Comparison of ENCODE assay signal across 12 cellular contexts in genomic region chr11:62615521-62615920, GRCh38.
"Had no signal": no experiment of that assay in that cellular context is flagged by ENCODE, and none has a peak within 500 bp of the region (broad histone marks: within the 10 kb centered on the region; RNA-seq: fewer than 3 reads in every experiment).

No MANE protein-coding gene starts in this region.

- H3K27me3 ChIP-seq: neutrophil, tibial artery, uterus had no signal

- H3K36me3 Mint-ChIP-seq: naive B cell had no signal

- H3K27ac ChIP-seq: parathyroid adenoma, uterus had no signal

- H3K27ac Mint-ChIP-seq: activated B cell treated with CpG ODN at 0.5 μM for 24 hours had no signal

- H3K4me3 ChIP-seq: tibial artery, uterus had no signal

- H3K4me3 Mint-ChIP-seq: activated B cell treated with CpG ODN at 0.5 μM for 24 hours; activated CD4-positive, alpha-beta T cell treated with anti-CD3 and anti-CD28 coated beads, Interleukin-2, amount 10 ng/mL, durations not matched to agents 24 days and 14 days; activated naive CD4-positive, alpha-beta T cell treated with anti-CD3 and anti-CD28 coated beads, Interleukin-2, amount 10 ng/mL, durations not matched to agents 7 days and 5 days; stimulated activated memory B cell treated with anti-CD40 and anti-IgM and Interleukin-4, amounts not matched to agents 10 μg/mL and 1 μg/mL and 100 μg/mL, for 72 hours; T-helper 2 cell treated with Interferon-gamma antibody and Interleukin-4, amounts not matched to agents 5 μg/mL and 100 μg/mL, for 36 hours had no signal

- H3K9ac ChIP-seq: parathyroid adenoma had no signal

- H3K79me2 ChIP-seq: parathyroid adenoma had no signal

- H3K9me3 ChIP-seq: neutrophil, tibial artery, uterus had no signal

- H2AFZ ChIP-seq: parathyroid adenoma had no signal

- H3K27me3 Mint-ChIP-seq: activated B cell treated with CpG ODN at 0.5 μM for 24 hours; activated CD4-positive, alpha-beta T cell treated with anti-CD3 and anti-CD28 coated beads, Interleukin-2, amount 10 ng/mL, durations not matched to agents 24 days and 14 days; activated naive CD4-positive, alpha-beta T cell treated with anti-CD3 and anti-CD28 coated beads, Interleukin-2, amount 10 ng/mL, durations not matched to agents 7 days and 5 days; naive B cell; stimulated activated memory B cell treated with anti-CD40 and anti-IgM and Interleukin-4, amounts not matched to agents 10 μg/mL and 1 μg/mL and 100 μg/mL, for 72 hours had no signal

- ATAC-seq: left colon; stimulated activated memory B cell treated with anti-CD40 and anti-IgM and Interleukin-4, amounts not matched to agents 10 μg/mL and 1 μg/mL and 100 μg/mL, for 72 hours had no signal

- H3K4me1 ChIP-seq: parathyroid adenoma had no signal

- DNase-seq: activated B cell treated with CpG ODN at 0.5 μM for 24 hours; activated CD4-positive, alpha-beta T cell treated with anti-CD3 and anti-CD28 coated beads, Interleukin-2, amount 10 ng/mL, durations not matched to agents 24 days and 14 days; activated naive CD4-positive, alpha-beta T cell treated with anti-CD3 and anti-CD28 coated beads, Interleukin-2, amount 10 ng/mL, durations not matched to agents 7 days and 5 days; left colon; naive B cell; tibial artery; uterus had no signal

- H3K36me3 ChIP-seq: uterus had no signal

- H3K9me3 Mint-ChIP-seq: activated B cell treated with CpG ODN at 0.5 μM for 24 hours; activated CD4-positive, alpha-beta T cell treated with anti-CD3 and anti-CD28 coated beads, Interleukin-2, amount 10 ng/mL, durations not matched to agents 24 days and 14 days; activated naive CD4-positive, alpha-beta T cell treated with anti-CD3 and anti-CD28 coated beads, Interleukin-2, amount 10 ng/mL, durations not matched to agents 7 days and 5 days; activated T-helper 2 cell treated with anti-CD3 and anti-CD28 coated beads, Interferon-gamma antibody, Interleukin-2, Interleukin-4, amounts not matched to agents 10 μg/mL and 5 μg/mL and 100 μg/mL, durations not matched to agents 14 hours and 24 hours and 36 hours; stimulated activated memory B cell treated with anti-CD40 and anti-IgM and Interleukin-4, amounts not matched to agents 10 μg/mL and 1 μg/mL and 100 μg/mL, for 72 hours; T-helper 2 cell treated with Interferon-gamma antibody and Interleukin-4, amounts not matched to agents 5 μg/mL and 100 μg/mL, for 36 hours had no signal
